In the genomic region with DNA sequence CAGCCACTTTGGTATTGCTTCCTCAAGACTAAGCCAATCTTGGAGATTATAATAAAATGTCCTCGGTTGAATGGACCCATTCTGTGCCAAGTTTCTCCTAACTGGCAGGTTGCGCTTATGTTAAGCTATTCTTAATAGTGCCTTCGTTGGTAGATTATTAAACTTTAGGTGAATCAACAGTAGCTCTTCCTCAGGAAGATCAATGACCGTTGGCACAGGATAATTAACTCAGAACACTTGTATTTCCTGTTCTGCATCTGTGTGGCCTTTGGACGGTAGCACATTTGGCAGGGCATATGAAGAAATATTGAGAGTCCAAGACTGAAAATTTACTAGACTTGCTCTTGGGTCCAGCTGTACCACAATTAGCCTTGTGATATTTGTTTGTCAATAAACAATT, we compare ENCODE assay signal across 25 cellular contexts.
DNase-seq lines count a peak whose midpoint lies in the region; ATAC-seq, FAIRE-seq and TF ChIP-seq lines count a peak whose summit lies in the region.
"Had no signal": no experiment of that assay in that cellular context is flagged by ENCODE, and none has a peak within 500 bp of the region (broad histone marks: within the 10 kb centered on the region; RNA-seq: fewer than 3 reads in every experiment).

No MANE protein-coding gene starts in this region.

- no peaks in the 10 kb centered on the region for H3K27me3 Mint-ChIP-seq in activated CD4-positive, alpha-beta memory T cell treated with anti-CD3 and anti-CD28 coated beads, Interleukin-2, amount 10 ng/mL, durations not matched to agents 7 days and 5 days

- no peak overlapping the region for H3K4me2 ChIP-seq in HepG2 (ENCODE audit: low read depth, low read length)

- WGBS in liver, result 28% methylated on average over 5 of the region's 5 CpGs
- WGBS in HepG2 (ENCODE audit: low lambda C conversion rate), result 4% methylated on average over 5 of the region's 5 CpGs

- H3K9ac ChIP-seq in liver (ENCODE audit: low read depth in 1 of 2, low read length in 2 of 2), result no peak overlapping the region
- H3K9ac ChIP-seq in HepG2 (ENCODE audit: insufficient read depth, low read depth, low read length), result no peak overlapping the region

- H4K20me1 ChIP-seq in HepG2 (ENCODE audit: insufficient read depth, low read length), result no peaks in the 10 kb centered on the region

- peaks cover 17% of the 10 kb centered on the region for H3K4me1 Mint-ChIP-seq in activated CD4-positive, alpha-beta memory T cell treated with anti-CD3 and anti-CD28 coated beads, Interleukin-2, amount 10 ng/mL, durations not matched to agents 7 days and 5 days

- peaks cover 17% of the 10 kb centered on the region for H3K36me3 Mint-ChIP-seq in activated CD4-positive, alpha-beta memory T cell treated with anti-CD3 and anti-CD28 coated beads, Interleukin-2, amount 10 ng/mL, durations not matched to agents 7 days and 5 days (ENCODE audit: low read depth)

- TF ChIP-seq CTCF in liver (IDR thresholded peaks at IDR 0.05; ENCODE audit: low read depth, low read length, missing input control), result no peak
- no peak for TF ChIP-seq CTCF in HepG2 (CRISPR knock-in tag; IDR thresholded peaks at IDR 0.05)
- TF ChIP-seq CTCF in mucosa of descending colon (IDR thresholded peaks at IDR 0.05), result no peak
- no peak for TF ChIP-seq CTCF in lower lobe of right lung (IDR thresholded peaks at IDR 0.05)

- DNase-seq in HepG2 (ENCODE audit: low spot score), result no peak
- no peak for DNase-seq in epithelial cell of prostate (ENCODE audit: low read depth, low spot score)
- DNase-seq in mucosa of descending colon, result peak in 1 of 3 donors; percentile 60
- no peak for DNase-seq in lower lobe of right lung
- no peak for DNase-seq in activated CD4-positive, alpha-beta memory T cell treated with anti-CD3 and anti-CD28 coated beads, Interleukin-2, amount 10 ng/mL, durations not matched to agents 7 days and 5 days
- DNase-seq in NCI-H2107 treated with DMSO at 0.1 percent for 48 hours (lab: John Stamatoyannopoulos, UW; ENCODE audit: unreplicated experiment), result no peak
- DNase-seq: BE2C; DMS53; EL; GF-D8; Kasumi-1; MM.1S; NCI-H1092; NCI-H1436; NCI-H187 treated with DMSO at 0.1 percent for 48 hours; NCI-H2227 treated with DMSO at 0.1 percent for 48 hours; NCI-H510A; NCI-H774; NK-92 treated with Interleukin-12 subunit alpha and Interleukin-12 subunit beta, amount 100 ng/mL, for 24 hours; OCI-M1; Right ventricle myocardium superior had no signal

- peaks cover 17% of the 10 kb centered on the region for H3K9me3 Mint-ChIP-seq in activated CD4-positive, alpha-beta memory T cell treated with anti-CD3 and anti-CD28 coated beads, Interleukin-2, amount 10 ng/mL, durations not matched to agents 7 days and 5 days

- peaks cover 0 to 4% (median 1%) of the 10 kb centered on the region in 4 donors for H3K27me3 ChIP-seq in liver (ENCODE audit: control insufficient read depth in 4 of 4, insufficient read depth in 4 of 4, low read length in 3 of 4)
- no peaks in the 10 kb centered on the region for H3K27me3 ChIP-seq in HepG2 (ENCODE audit: control insufficient read depth in 1 of 2, insufficient read depth in 2 of 2, low read length in 2 of 2)
- no peaks in the 10 kb centered on the region for H3K27me3 ChIP-seq in lower lobe of right lung (ENCODE audit: low read depth)
- H3K27me3 ChIP-seq: BE2C had no signal

- BruUV-seq in HepG2 (replicated peaks; lab: Mats Ljungman, UMichigan), result no TSS peak

- peaks cover 0 to 11% (median 3%) of the 10 kb centered on the region in 4 donors for H3K4me1 ChIP-seq in liver (ENCODE audit: control insufficient read depth in 4 of 4, insufficient read depth in 4 of 4, low read length in 3 of 4)
- H3K4me1 ChIP-seq in HepG2 (ENCODE audit: insufficient read depth, low read length), result no peaks in the 10 kb centered on the region
- no peaks in the 10 kb centered on the region for H3K4me1 ChIP-seq in mucosa of descending colon (ENCODE audit: low read depth)
- H3K4me1 ChIP-seq in lower lobe of right lung, result no peaks in the 10 kb centered on the region
- H3K4me1 ChIP-seq: BE2C had no signal

- FAIRE-seq in HepG2 (lab: Jason Lieb, UNC), result no peak
- FAIRE-seq: A204.1, D721Med had no signal

- no peaks in the 10 kb centered on the region for H3K79me2 ChIP-seq in HepG2 (ENCODE audit: insufficient read depth, low read length)

- CTCF ChIA-PET in HepG2 (lab: Yijun Ruan, JAX; ENCODE audit: low intra/inter-chr PET ratio, low total read pairs), result no interaction called here
- CTCF ChIA-PET in activated CD4-positive, alpha-beta memory T cell treated with anti-CD3 and anti-CD28 coated beads, Interleukin-2, amount 10 ng/mL, durations not matched to agents 7 days and 5 days (lab: Charles Lee), result no interaction called here

- no peaks in the 10 kb centered on the region for H3K36me3 ChIP-seq in liver (ENCODE audit: control insufficient read depth in 4 of 4, insufficient read depth in 3 of 4, low read depth in 1 of 4, low read length in 3 of 4)
- no peaks in the 10 kb centered on the region for H3K36me3 ChIP-seq in HepG2 (replicated peaks in 1 of 2; ENCODE audit: control insufficient read depth in 1 of 2, insufficient read depth in 2 of 2, low read length in 2 of 2)
- H3K36me3 ChIP-seq in mucosa of descending colon (ENCODE audit: low read depth), result no peaks in the 10 kb centered on the region
- no peaks in the 10 kb centered on the region for H3K36me3 ChIP-seq in lower lobe of right lung
- H3K36me3 ChIP-seq: BE2C had no signal

- in situ Hi-C loops in HepG2 (cut with HindIII; ENCODE audit: extremely low pct_ligation_motif_present, low pct_unique_long_range_greater_than_20kb), result no loop called here

- H3K9me3 ChIP-seq in liver (ENCODE audit: control insufficient read depth in 4 of 4, low read length in 3 of 4) (no peaks in the 10 kb centered on the region), HepG2 (ENCODE audit: low read length) (no peaks in the 10 kb centered on the region), mucosa of descending colon (no peaks in the 10 kb centered on the region), lower lobe of right lung (no peaks in the 10 kb centered on the region)
- H3K9me3 ChIP-seq: BE2C had no signal

- TF ChIP-seq RAD21 in liver (IDR thresholded peaks at IDR 0.05), result no peak
- TF ChIP-seq RAD21 in HepG2 (CRISPR knock-in tag; IDR thresholded peaks at IDR 0.05), result no peak

- no peak overlapping the region for H3K27ac Mint-ChIP-seq in activated CD4-positive, alpha-beta memory T cell treated with anti-CD3 and anti-CD28 coated beads, Interleukin-2, amount 10 ng/mL, durations not matched to agents 7 days and 5 days

- H2AFZ ChIP-seq in HepG2 (ENCODE audit: low read length), result no peak overlapping the region

- intact Hi-C loops in HepG2 (cut with micrococcal nuclease; ENCODE audit: unreplicated experiment), result no loop called here
- intact Hi-C loops in mucosa of descending colon (cut with DNase I, micrococcal nuclease), result no loop called here
- intact Hi-C loops in lower lobe of right lung (cut with DNase I), result no loop called here

- POLR2A ChIA-PET in HepG2 (lab: Yijun Ruan, JAX), result no interaction called here
- POLR2A ChIA-PET in activated CD4-positive, alpha-beta memory T cell treated with anti-CD3 and anti-CD28 coated beads, Interleukin-2, amount 10 ng/mL, durations not matched to agents 7 days and 5 days (lab: Charles Lee), result interaction anchor here (1.3 kb wide), 1 partner anchor 10 kb away, joined by 4 read pairs; no protein-coding TSS in a partner anchor

- no peak overlapping the region for H3K4me3 Mint-ChIP-seq in activated CD4-positive, alpha-beta memory T cell treated with anti-CD3 and anti-CD28 coated beads, Interleukin-2, amount 10 ng/mL, durations not matched to agents 7 days and 5 days

- H3K27ac ChIP-seq in liver (ENCODE audit: low read depth in 1 of 2, low read length in 2 of 2) (no peak overlapping the region), HepG2 (ENCODE audit: extremely low read length, insufficient read depth, low read length) (no peak overlapping the region), epithelial cell of prostate (peak overlapping the region; percentile 39), lower lobe of right lung (no peak overlapping the region)

- TF ChIP-seq EP300 in HepG2 (IDR thresholded peaks at IDR 0.05; ENCODE audit: low read depth in 2 of 2, low read length in 2 of 2), result no peak
- TF ChIP-seq EP300 in HepG2 (CRISPR knock-in tag; IDR thresholded peaks at IDR 0.05; ENCODE audit: borderline replicate concordance), result no peak

- H3K4me3 ChIP-seq in liver (ENCODE audit: low read depth in 1 of 3, low read length in 3 of 3), result no peak overlapping the region
- H3K4me3 ChIP-seq in HepG2 (replicated peaks in 1 of 3; ENCODE audit: insufficient read depth in 1 of 3, low read depth in 2 of 3, low read length in 3 of 3), result no peak overlapping the region
- no peak overlapping the region for H3K4me3 ChIP-seq in mucosa of descending colon
- no peak overlapping the region for H3K4me3 ChIP-seq in lower lobe of right lung

- ATAC-seq in HepG2 (no peak), mucosa of descending colon (peak; percentile 94), lower lobe of right lung (no peak), HG02610 (IDR thresholded peaks at IDR 0.05; ENCODE audit: unreplicated experiment) (no peak)

- TF ChIP-seq POLR2A in HepG2 (IDR thresholded peaks at IDR 0.05; ENCODE audit: insufficient read depth in 1 of 2, low read depth in 2 of 2, low read length in 2 of 2), result no peak

TF ChIP-seq in liver, 16 proteins besides CTCF, POLR2A, EP300 and RAD21 (continues in another document):
- TF ChIP-seq HNF4A (conservative IDR thresholded peaks at IDR 0.05) (peak; percentile 39 to 57), HNF4G (IDR thresholded peaks at IDR 0.05) (peak; percentile 47)

TF ChIP-seq in HepG2, 621 proteins besides CTCF, POLR2A, EP300 and RAD21:
- TF ChIP-seq ZNF775 (CRISPR knock-in tag; IDR thresholded peaks at IDR 0.05; ENCODE audit: borderline replicate concordance) (no peak), ZNF678 (CRISPR knock-in tag; IDR thresholded peaks at IDR 0.05) (no peak), ZNF296 (CRISPR knock-in tag; conservative IDR thresholded peaks at IDR 0.05) (no peak), KLF15 (CRISPR knock-in tag; IDR thresholded peaks at IDR 0.05; ENCODE audit: borderline replicate concordance) (no peak), ZNF383 (CRISPR knock-in tag; IDR thresholded peaks at IDR 0.05; ENCODE audit: borderline replicate concordance) (no peak), KAT8 (CRISPR knock-in tag; IDR thresholded peaks at IDR 0.05) (no peak), MED13 (CRISPR knock-in tag; IDR thresholded peaks at IDR 0.05) (no peak)
- TF ChIP-seq, protein P1, sequence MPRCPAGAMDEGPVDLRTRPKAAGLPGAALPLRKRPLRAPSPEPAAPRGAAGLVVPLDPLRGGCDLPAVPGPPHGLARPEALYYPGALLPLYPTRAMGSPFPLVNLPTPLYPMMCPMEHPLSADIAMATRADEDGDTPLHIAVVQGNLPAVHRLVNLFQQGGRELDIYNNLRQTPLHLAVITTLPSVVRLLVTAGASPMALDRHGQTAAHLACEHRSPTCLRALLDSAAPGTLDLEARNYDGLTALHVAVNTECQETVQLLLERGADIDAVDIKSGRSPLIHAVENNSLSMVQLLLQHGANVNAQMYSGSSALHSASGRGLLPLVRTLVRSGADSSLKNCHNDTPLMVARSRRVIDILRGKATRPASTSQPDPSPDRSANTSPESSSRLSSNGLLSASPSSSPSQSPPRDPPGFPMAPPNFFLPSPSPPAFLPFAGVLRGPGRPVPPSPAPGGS (CRISPR knock-in tag; IDR thresholded peaks at IDR 0.05), result no peak
